ENCODE assay signal across 8 cellular contexts in genomic region chr16:88811850-88812736, GRCh38. TPM values are rescaled to one million over a fixed set of nuclear protein-coding genes. Genes with fewer than 3 reads are reported as not detected.
DNase-seq lines count a peak whose midpoint lies in the region; ATAC-seq and TF ChIP-seq lines count a peak whose summit lies in the region.

Gene APRT, minus strand, starts transcription at chr16:88811928. Its CDS starts 29 bp downstream, at chr16:88811899.

- peak within 1 kb of the TSS; percentile 97 for H3K27ac Mint-ChIP-seq in activated T-helper 2 cell treated with anti-CD3 and anti-CD28 coated beads, Interferon-gamma antibody, Interleukin-2, Interleukin-4, amounts not matched to agents 10 μg/mL and 5 μg/mL and 100 μg/mL, durations not matched to agents 14 hours and 24 hours and 36 hours
- H3K27ac Mint-ChIP-seq in natural killer cell treated with Interleukin-12 subunit alpha and Interleukin-12 subunit beta and Interleukin-15 and Interleukin-18, amount 100 ng/mL, for 72 hours, result peak within 1 kb of the TSS; percentile 86 to 87

- ATAC-seq in natural killer cell treated with Interleukin-12 subunit alpha and Interleukin-12 subunit beta and Interleukin-15 and Interleukin-18, amount 100 ng/mL, for 72 hours, result peak; percentile 89 to 94

- H3K36me3 Mint-ChIP-seq in activated T-helper 2 cell treated with anti-CD3 and anti-CD28 coated beads, Interferon-gamma antibody, Interleukin-2, Interleukin-4, amounts not matched to agents 10 μg/mL and 5 μg/mL and 100 μg/mL, durations not matched to agents 14 hours and 24 hours and 36 hours (ENCODE audit: low read depth), result peaks cover 37% of the 10 kb centered on the region
- H3K36me3 Mint-ChIP-seq in natural killer cell treated with Interleukin-12 subunit alpha and Interleukin-12 subunit beta and Interleukin-15 and Interleukin-18, amount 100 ng/mL, for 72 hours, result no peaks in the 10 kb centered on the region

- intact Hi-C loops in activated T-helper 2 cell treated with anti-CD3 and anti-CD28 coated beads, Interferon-gamma antibody, Interleukin-2, Interleukin-4, amounts not matched to agents 10 μg/mL and 5 μg/mL and 100 μg/mL, durations not matched to agents 14 hours and 24 hours and 36 hours (cut with micrococcal nuclease), result loop anchor here (1.0 to 5.0 kb wide), 3 partner anchors 9 to 405 kb away; partner anchors contain the start of genes CDT1, GALNS, TRAPPC2L and ZNF778

- TF ChIP-seq CTCF in LNCaP clone FGC (IDR thresholded peaks at IDR 0.05; ENCODE audit: control insufficient read depth, extremely low read depth, insufficient read depth), result peak; percentile 54

- H3K9me3 Mint-ChIP-seq in activated T-helper 2 cell treated with anti-CD3 and anti-CD28 coated beads, Interferon-gamma antibody, Interleukin-2, Interleukin-4, amounts not matched to agents 10 μg/mL and 5 μg/mL and 100 μg/mL, durations not matched to agents 14 hours and 24 hours and 36 hours, result no peaks in the 10 kb centered on the region
- H3K9me3 Mint-ChIP-seq in natural killer cell treated with Interleukin-12 subunit alpha and Interleukin-12 subunit beta and Interleukin-15 and Interleukin-18, amount 100 ng/mL, for 72 hours, result no peaks in the 10 kb centered on the region

- no peaks in the 10 kb centered on the region for H3K27me3 Mint-ChIP-seq in activated T-helper 2 cell treated with anti-CD3 and anti-CD28 coated beads, Interferon-gamma antibody, Interleukin-2, Interleukin-4, amounts not matched to agents 10 μg/mL and 5 μg/mL and 100 μg/mL, durations not matched to agents 14 hours and 24 hours and 36 hours (ENCODE audit: low read depth)
- H3K27me3 Mint-ChIP-seq in natural killer cell treated with Interleukin-12 subunit alpha and Interleukin-12 subunit beta and Interleukin-15 and Interleukin-18, amount 100 ng/mL, for 72 hours, result no peaks in the 10 kb centered on the region

- DNase-seq in ELF-1 (ENCODE audit: low read depth, low spot score) (peak; percentile 90), H4 (ENCODE audit: low spot score) (peak; percentile 95), LNCaP clone FGC (ENCODE audit: low read depth) (peak; percentile 80), RPMI8226 (peak; percentile 88), fibroblast of peridontal ligament (ENCODE audit: extremely low read depth) (peak; percentile 92)
- peak; percentile 97 for DNase-seq in activated T-helper 2 cell treated with anti-CD3 and anti-CD28 coated beads, Interferon-gamma antibody, Interleukin-2, Interleukin-4, amounts not matched to agents 10 μg/mL and 5 μg/mL and 100 μg/mL, durations not matched to agents 14 hours and 24 hours and 36 hours (ENCODE audit: low spot score)
- peak; percentile 97 for DNase-seq in natural killer cell treated with Interleukin-12 subunit alpha and Interleukin-12 subunit beta and Interleukin-15 and Interleukin-18, amount 100 ng/mL, for 72 hours (ENCODE audit: low spot score)
- peak; percentile 91 for DNase-seq in stimulated activated naive CD4-positive, alpha-beta T cell treated with Interleukin-2 at 50 U/mL for 16 hours (lab: John Stamatoyannopoulos, UW)

- H3K4me3 ChIP-seq in LNCaP clone FGC (ENCODE audit: low read depth, low read length), result peak within 1 kb of the TSS; percentile 80

- H3K4me3 Mint-ChIP-seq in activated T-helper 2 cell treated with anti-CD3 and anti-CD28 coated beads, Interferon-gamma antibody, Interleukin-2, Interleukin-4, amounts not matched to agents 10 μg/mL and 5 μg/mL and 100 μg/mL, durations not matched to agents 14 hours and 24 hours and 36 hours (ENCODE audit: low read depth), result peak within 1 kb of the TSS; percentile 90
- peak within 1 kb of the TSS; percentile 91 for H3K4me3 Mint-ChIP-seq in natural killer cell treated with Interleukin-12 subunit alpha and Interleukin-12 subunit beta and Interleukin-15 and Interleukin-18, amount 100 ng/mL, for 72 hours

- H3K4me1 Mint-ChIP-seq in activated T-helper 2 cell treated with anti-CD3 and anti-CD28 coated beads, Interferon-gamma antibody, Interleukin-2, Interleukin-4, amounts not matched to agents 10 μg/mL and 5 μg/mL and 100 μg/mL, durations not matched to agents 14 hours and 24 hours and 36 hours (ENCODE audit: low read depth), result peaks cover 9% of the 10 kb centered on the region
- H3K4me1 Mint-ChIP-seq in natural killer cell treated with Interleukin-12 subunit alpha and Interleukin-12 subunit beta and Interleukin-15 and Interleukin-18, amount 100 ng/mL, for 72 hours (ENCODE audit: low read depth in 2 of 2), result peaks cover 4 to 15% of the 10 kb centered on the region in 2 donors

RNA-seq across cellular contexts. Expression of gene APRT, which starts in this region (rescaled TPM):
- total RNA-seq in H4 (2014; rRNA removed; shearing (Covaris generic)), result 401 and 554 TPM in 2 replicates
- 294 and 300 TPM in 2 replicates for total RNA-seq in activated T-helper 2 cell treated with anti-CD3 and anti-CD28 coated beads, Interferon-gamma antibody, Interleukin-2, Interleukin-4, amounts not matched to agents 10 μg/mL and 5 μg/mL and 100 μg/mL, durations not matched to agents 14 hours and 24 hours and 36 hours
- total RNA-seq in natural killer cell treated with Interleukin-12 subunit alpha and Interleukin-12 subunit beta and Interleukin-15 and Interleukin-18, amount 100 ng/mL, for 72 hours, result 100 to 1,000 TPM; 142 to 192 TPM

Comparison
In these comparisons a context has a peak if more than half of its experiments do, and no peak if none do; other contexts are left out.
1. Peak in every context shown above with its lines: DNase-seq, ATAC-seq and H3K4me3 ChIP-seq.